ENCODE assay signal across 8 cellular contexts in genomic region chr16:7377231-7377630, GRCh38. TPM values are rescaled to one million over a fixed set of nuclear protein-coding genes. Genes with fewer than 3 reads are reported as not detected.
"Had no signal": no experiment of that assay in that cellular context is flagged by ENCODE, and none has a peak within 500 bp of the region (broad histone marks: within the 10 kb centered on the region; RNA-seq: fewer than 3 reads in every experiment).

No MANE protein-coding gene starts in this region.

- H3K27ac ChIP-seq: GM23248 had no signal

- H3K9ac ChIP-seq: GM23248 had no signal

- DNase-seq: GM23248, GOT3, H7, HCEC 1CT, IMR-90 had no signal

- ATAC-seq: K562 had no signal

- H3K4me3 ChIP-seq: GM23248, K562 had no signal

RNA-seq across cellular contexts. Expression of gene RBFOX1, which starts 44.6 kb away (rescaled TPM):
- total RNA-seq: GM23248, H4, HT-29, IMR-90, K562 had no signal
- polyA plus RNA-seq: GM23248, IMR-90 had no signal
